27 cellular contexts compared by ENCODE assay signal in genomic region chr11:121132211-121132976, GRCh38. TPM values are rescaled to one million over a fixed set of nuclear protein-coding genes. Genes with fewer than 3 reads are reported as not detected.
DNase-seq lines count a peak whose midpoint lies in the region; ATAC-seq, FAIRE-seq and TF ChIP-seq lines count a peak whose summit lies in the region.
"Had no signal": no experiment of that assay in that cellular context is flagged by ENCODE, and none has a peak within 500 bp of the region (broad histone marks: within the 10 kb centered on the region; RNA-seq: fewer than 3 reads in every experiment).

No MANE protein-coding gene starts in this region.

- no peak for TF ChIP-seq CTCF in HepG2 (CRISPR knock-in tag; IDR thresholded peaks at IDR 0.05)
- no peak for TF ChIP-seq CTCF in right lobe of liver (IDR thresholded peaks at IDR 0.05)
- TF ChIP-seq CTCF in WTC11 (IDR thresholded peaks at IDR 0.05): no peak
- no peak for TF ChIP-seq CTCF in colonic mucosa (IDR thresholded peaks at IDR 0.05)

- H3K9me3 ChIP-seq in HepG2 (ENCODE audit: low read length) (no peaks in the 10 kb centered on the region), right lobe of liver (no peaks in the 10 kb centered on the region), MG63 (no peaks in the 10 kb centered on the region), colonic mucosa (no peaks in the 10 kb centered on the region)
- H3K9me3 ChIP-seq: BLaER1 treated with 17β-estradiol and CSF1 and Interleukin-3, amounts not matched to agents 10 nM and 100 nM; Peyer's patch; sigmoid colon; vagina had no signal

- H4K20me1 ChIP-seq in HepG2 (ENCODE audit: insufficient read depth, low read length): no peaks in the 10 kb centered on the region
- H4K20me1 ChIP-seq: BLaER1 treated with 17β-estradiol and CSF1 and Interleukin-3, amounts not matched to agents 10 nM and 100 nM had no signal

- intact Hi-C loops in HepG2 (cut with micrococcal nuclease; ENCODE audit: unreplicated experiment): no loop called here
- intact Hi-C loops in right lobe of liver (cut with DNase I): no loop called here
- intact Hi-C loops in colonic mucosa (cut with DNase I): no loop called here

- ATAC-seq in HepG2: peak; percentile 64
- no peak for ATAC-seq in right lobe of liver
- ATAC-seq in WTC11: peak; percentile 64
- no peak for ATAC-seq in stimulated activated naive CD8-positive, alpha-beta T cell treated with anti-CD3 and anti-CD28 coated beads, Interleukin-15, Interleukin-2, amounts not matched to agents 100 U/mL and 50 U/mL, for 24 hours
- ATAC-seq: activated T-cell treated with anti-CD3 and anti-CD28 coated beads, Interleukin-2, amount 50 U/mL, for 72 hours; effector memory CD8-positive, alpha-beta T cell; left lobe of liver had no signal

- H3K4me2 ChIP-seq in HepG2 (ENCODE audit: low read depth, low read length): no peak overlapping the region
- H3K4me2 ChIP-seq: BLaER1 treated with 17β-estradiol and CSF1 and Interleukin-3, amounts not matched to agents 10 nM and 100 nM had no signal

- no peak for DNase-seq in HepG2 (ENCODE audit: low spot score)
- no peak for DNase-seq in right lobe of liver
- peak; percentile 39 for DNase-seq in MG63
- DNase-seq in WTC11 (ENCODE audit: low spot score): no peak
- no peak for DNase-seq in colonic mucosa
- DNase-seq in mucosa of gallbladder (ENCODE audit: low spot score): no peak
- no peak for DNase-seq in stimulated activated naive CD8-positive, alpha-beta T cell treated with anti-CD3 and anti-CD28 coated beads, Interleukin-15, Interleukin-2, amounts not matched to agents 100 U/mL and 50 U/mL, for 24 hours
- DNase-seq in NCI-H1930 (lab: John Stamatoyannopoulos, UW): no peak
- DNase-seq: activated CD4-positive, CD25-positive, alpha-beta regulatory T cell treated with anti-CD3 and anti-CD28 coated beads, Interleukin-2, amount 50 U/mL, for 72 hours; activated T-cell treated with anti-CD3 and anti-CD28 coated beads, Interleukin-2, amount 50 U/mL, for 72 hours; aorta; DMS 273 treated with DMSO at 0.1 percent for 48 hours; effector memory CD8-positive, alpha-beta T cell; GDM1; NCI-H1105 treated with DMSO at 0.1 percent for 48 hours; NCI-H82; Peyer's patch; sigmoid colon; substantia nigra; T-helper 9 cell had no signal

- CTCF ChIA-PET in HepG2 (lab: Yijun Ruan, JAX; ENCODE audit: low intra/inter-chr PET ratio, low total read pairs) (no interaction called here), WTC11 (lab: Charles Lee) (interaction anchor here (0.6 to 1.3 kb wide), 2 partner anchors 14 to 62 kb away, joined by 4 to 5 read pairs; no protein-coding TSS in a partner anchor)

- no peak for FAIRE-seq in HepG2 (lab: Jason Lieb, UNC)
- FAIRE-seq: GM19239 had no signal

- H3K9ac ChIP-seq in HepG2 (ENCODE audit: insufficient read depth, low read depth, low read length) (no peak overlapping the region), colonic mucosa (ENCODE audit: low read depth in 2 of 2, low read length in 2 of 2) (no peak overlapping the region)
- H3K9ac ChIP-seq: BLaER1 treated with 17β-estradiol and CSF1 and Interleukin-3, amounts not matched to agents 10 nM and 100 nM had no signal

- no peak overlapping the region for H3K27ac Mint-ChIP-seq in WTC11
- H3K27ac Mint-ChIP-seq: activated naive CD4-positive, alpha-beta T cell treated with anti-CD3 and anti-CD28 coated beads, Interleukin-2, amount 50 U/mL, for 24 hours; activated T-cell treated with anti-CD3 and anti-CD28 coated beads, Interleukin-2, amount 50 U/mL, for 72 hours; effector memory CD8-positive, alpha-beta T cell; mesothelial cell of epicardium had no signal

- H3K4me3 ChIP-seq in HepG2 (replicated peaks in 1 of 3; ENCODE audit: insufficient read depth in 1 of 3, low read depth in 2 of 3, low read length in 3 of 3) (no peak overlapping the region), right lobe of liver (no peak overlapping the region), MG63 (no peak overlapping the region), colonic mucosa (no peak overlapping the region)
- H3K4me3 ChIP-seq: BLaER1 treated with 17β-estradiol and CSF1 and Interleukin-3, amounts not matched to agents 10 nM and 100 nM; Peyer's patch; sigmoid colon; vagina had no signal

- no peaks in the 10 kb centered on the region for H3K27me3 Mint-ChIP-seq in WTC11 (ENCODE audit: low read depth)
- H3K27me3 Mint-ChIP-seq: activated naive CD4-positive, alpha-beta T cell treated with anti-CD3 and anti-CD28 coated beads, Interleukin-2, amount 50 U/mL, for 24 hours had no signal

- in situ Hi-C loops in HepG2 (cut with HindIII; ENCODE audit: extremely low pct_ligation_motif_present, low pct_unique_long_range_greater_than_20kb): no loop called here

- no peak overlapping the region for H3K4me3 Mint-ChIP-seq in WTC11
- H3K4me3 Mint-ChIP-seq: activated naive CD4-positive, alpha-beta T cell treated with anti-CD3 and anti-CD28 coated beads, Interleukin-2, amount 50 U/mL, for 24 hours; activated T-cell treated with anti-CD3 and anti-CD28 coated beads, Interleukin-2, amount 50 U/mL, for 72 hours; effector memory CD8-positive, alpha-beta T cell; mesothelial cell of epicardium; nephron had no signal

- H3K27ac ChIP-seq in HepG2 (ENCODE audit: extremely low read length, insufficient read depth, low read length) (no peak overlapping the region), right lobe of liver (no peak overlapping the region), colonic mucosa (no peak overlapping the region)
- H3K27ac ChIP-seq: BLaER1 treated with 17β-estradiol and CSF1 and Interleukin-3, amounts not matched to agents 10 nM and 100 nM; Peyer's patch; sigmoid colon; vagina had no signal

- WGBS in HepG2 (ENCODE audit: low lambda C conversion rate): 31% methylated on average over 13 of the region's 13 CpGs
- 64% methylated on average over 10 of the region's 13 CpGs for WGBS in right lobe of liver (ENCODE audit: insufficient coverage, low coverage, low lambda C conversion rate, missing lambda C conversion rate)

- no peaks in the 10 kb centered on the region for H3K79me2 ChIP-seq in HepG2 (ENCODE audit: insufficient read depth, low read length)

- no peak for TF ChIP-seq RAD21 in HepG2 (CRISPR knock-in tag; IDR thresholded peaks at IDR 0.05)

- H3K36me3 ChIP-seq in HepG2 (replicated peaks in 1 of 2; ENCODE audit: control insufficient read depth in 1 of 2, insufficient read depth in 2 of 2, low read length in 2 of 2) (no peaks in the 10 kb centered on the region), right lobe of liver (no peaks in the 10 kb centered on the region), MG63 (no peaks in the 10 kb centered on the region), colonic mucosa (no peaks in the 10 kb centered on the region)
- H3K36me3 ChIP-seq: BLaER1 treated with 17β-estradiol and CSF1 and Interleukin-3, amounts not matched to agents 10 nM and 100 nM; Peyer's patch; sigmoid colon; vagina had no signal

- H2AFZ ChIP-seq in HepG2 (ENCODE audit: low read length): no peak overlapping the region

- TF ChIP-seq POLR2A in HepG2 (IDR thresholded peaks at IDR 0.05; ENCODE audit: insufficient read depth in 1 of 2, low read depth in 2 of 2, low read length in 2 of 2) (no peak), right lobe of liver (IDR thresholded peaks at IDR 0.05) (no peak)

- BruUV-seq in HepG2 (replicated peaks; lab: Mats Ljungman, UMichigan): no TSS peak

- H3K36me3 Mint-ChIP-seq in WTC11: no peaks in the 10 kb centered on the region
- H3K36me3 Mint-ChIP-seq: activated naive CD4-positive, alpha-beta T cell treated with anti-CD3 and anti-CD28 coated beads, Interleukin-2, amount 50 U/mL, for 24 hours; mesothelial cell of epicardium had no signal

- no peak for TF ChIP-seq EP300 in HepG2 (IDR thresholded peaks at IDR 0.05; ENCODE audit: low read depth in 2 of 2, low read length in 2 of 2)
- TF ChIP-seq EP300 in HepG2 (CRISPR knock-in tag; IDR thresholded peaks at IDR 0.05; ENCODE audit: borderline replicate concordance): no peak

- no peaks in the 10 kb centered on the region for H3K9me3 Mint-ChIP-seq in WTC11
- H3K9me3 Mint-ChIP-seq: activated naive CD4-positive, alpha-beta T cell treated with anti-CD3 and anti-CD28 coated beads, Interleukin-2, amount 50 U/mL, for 24 hours; activated T-cell treated with anti-CD3 and anti-CD28 coated beads, Interleukin-2, amount 50 U/mL, for 72 hours; effector memory CD8-positive, alpha-beta T cell; mesothelial cell of epicardium; nephron had no signal

- POLR2A ChIA-PET in HepG2 (lab: Yijun Ruan, JAX) (no interaction called here), WTC11 (lab: Charles Lee) (no interaction called here)

- H3K4me1 Mint-ChIP-seq in WTC11: no peaks in the 10 kb centered on the region
- H3K4me1 Mint-ChIP-seq: activated naive CD4-positive, alpha-beta T cell treated with anti-CD3 and anti-CD28 coated beads, Interleukin-2, amount 50 U/mL, for 24 hours; mesothelial cell of epicardium had no signal

- H3K27me3 ChIP-seq in HepG2 (ENCODE audit: control insufficient read depth in 1 of 2, insufficient read depth in 2 of 2, low read length in 2 of 2): peaks cover 0 to 7% of the 10 kb centered on the region in 2 experiments; a peak in 2 of 5 replicates
- H3K27me3 ChIP-seq in right lobe of liver: no peaks in the 10 kb centered on the region
- H3K27me3 ChIP-seq in MG63: no peaks in the 10 kb centered on the region
- no peaks in the 10 kb centered on the region for H3K27me3 ChIP-seq in colonic mucosa
- H3K27me3 ChIP-seq: BLaER1 treated with 17β-estradiol and CSF1 and Interleukin-3, amounts not matched to agents 10 nM and 100 nM; Peyer's patch; sigmoid colon; vagina had no signal

- H3K4me1 ChIP-seq in HepG2 (ENCODE audit: insufficient read depth, low read length): no peaks in the 10 kb centered on the region
- H3K4me1 ChIP-seq in right lobe of liver: no peaks in the 10 kb centered on the region
- no peaks in the 10 kb centered on the region for H3K4me1 ChIP-seq in colonic mucosa
- H3K4me1 ChIP-seq: Peyer's patch, sigmoid colon, vagina had no signal

RNA-seq across cellular contexts. Expression of gene TECTA, which starts 31.4 kb away (rescaled TPM):
- total RNA-seq in HepG2 (2016; rRNA removed; fragmentation: Illumina TruSeq; extraction: Trizol) (0.04 and 0.08 TPM in 2 replicates), right lobe of liver (1 to 10 TPM in 1 of 6 experiments, under 1 TPM in 5; 0.24 to 1.2 (median 0.52) TPM), WTC11 (2021) (0.37 to 0.66 TPM (median 0.37 TPM) in 3 replicates), colonic mucosa (under 1 TPM; 0.16 to 0.20 TPM), mucosa of gallbladder (0.92 TPM)
- 0.09 TPM in 1 of 2 replicates, not detected in the other for total RNA-seq in HepG2 (2016; cell fraction: cytosol; rRNA removed; fragmentation: Illumina TruSeq; extraction: Trizol; ENCODE audit: low read depth)
- 0.03 and 0.04 TPM in 2 replicates for total RNA-seq in HepG2 (2016; cell fraction: insoluble cytoplasmic fraction; rRNA removed; fragmentation: Illumina TruSeq; extraction: Trizol)
- total RNA-seq in HepG2 (2016; cell fraction: membrane; rRNA removed; fragmentation: Illumina TruSeq; extraction: Trizol): 0.03 TPM in 1 of 2 replicates, not detected in the other
- 0.16 TPM in 1 of 2 replicates, not detected in the other for total RNA-seq in HepG2 (2016; cell fraction: nucleus; rRNA removed; fragmentation: Illumina TruSeq; extraction: Trizol)
- polyA plus RNA-seq in HepG2 (2011; rRNA removed): 0.17 and 0.27 TPM in 2 replicates
- polyA plus RNA-seq in HepG2 (2011; cell fraction: cytosol; rRNA removed): 0.05 and 0.21 TPM in 2 replicates
- polyA plus RNA-seq in HepG2 (2011; cell fraction: nucleus; rRNA removed): 0.80 and 1.8 TPM in 2 replicates
- 0.08 and 0.27 TPM in 2 replicates for polyA plus RNA-seq in HepG2 (2012)
- not detected in 2 replicates for polyA plus RNA-seq in HepG2 (2016; cell fraction: cytosol; fragmentation: Illumina TruSeq; extraction: Trizol; ENCODE audit: low read depth)
- 0.11 and 0.14 TPM in 2 replicates for polyA plus RNA-seq in HepG2 (2016; cell fraction: insoluble cytoplasmic fraction; fragmentation: Illumina TruSeq; extraction: Trizol; ENCODE audit: low read depth)
- not detected in 2 replicates for polyA plus RNA-seq in HepG2 (2016; cell fraction: membrane; fragmentation: Illumina TruSeq; extraction: Trizol; ENCODE audit: low read depth)
- polyA plus RNA-seq in HepG2 (2016; cell fraction: nucleus; fragmentation: Illumina TruSeq; extraction: Trizol; ENCODE audit: insufficient read depth, low read depth): 0.25 and 0.27 TPM in 2 replicates
- polyA minus RNA-seq in HepG2 (2011; rRNA and poly(A)+ RNA removed; ENCODE audit: low replicate concordance): 0.32 TPM in 1 of 2 replicates, not detected in the other
- polyA minus RNA-seq in HepG2 (2011; cell fraction: cytosol; rRNA and poly(A)+ RNA removed): 0.20 TPM in 1 of 2 replicates, not detected in the other
- polyA minus RNA-seq in HepG2 (2011; cell fraction: nucleus; rRNA and poly(A)+ RNA removed): 0.37 and 0.64 TPM in 2 replicates
- not detected in 2 replicates for total RNA-seq in MG63 (2014; rRNA removed; shearing (Covaris generic); ENCODE audit: low replicate concordance)

Comparison
In these comparisons a context has a peak if more than half of its experiments do, and no peak if none do; other contexts are left out.
1. ATAC-seq: peak in HepG2 (single experiment) and WTC11 (single experiment); none in right lobe of liver (0 of 4) and stimulated activated naive CD8-positive, alpha-beta T cell treated with anti-CD3 and anti-CD28 coated beads, Interleukin-15, Interleukin-2, amounts not matched to agents 100 U/mL and 50 U/mL, for 24 hours (single experiment).